Comparison of ENCODE assay signal across 7 cellular contexts in the genomic region with DNA sequence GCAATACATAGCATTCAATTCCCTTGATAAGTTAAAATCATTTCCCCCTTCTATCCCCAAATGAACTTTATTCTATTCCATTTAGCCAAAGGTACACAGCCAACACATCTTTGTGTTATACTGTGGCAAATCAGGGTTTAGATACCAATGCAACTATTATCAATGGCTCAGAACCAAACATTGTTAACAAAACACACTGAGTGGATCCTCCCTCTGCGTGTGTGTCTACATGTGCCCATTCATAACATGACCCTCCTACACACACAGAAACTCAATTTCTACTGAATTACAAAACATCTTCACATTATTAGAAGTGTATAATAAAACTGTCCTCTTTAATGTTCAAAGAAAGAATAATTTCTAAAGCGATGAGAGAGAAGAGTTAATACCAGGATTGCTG. TPM values are rescaled to one million over a fixed set of nuclear protein-coding genes. Genes with fewer than 3 reads are reported as not detected.
DNase-seq lines count a peak whose midpoint lies in the region; ATAC-seq and TF ChIP-seq lines count a peak whose summit lies in the region.

No MANE protein-coding gene starts in this region.

- H3K18ac ChIP-seq in H9 (ENCODE audit: insufficient read length, low read depth, low read length): no peak overlapping the region

- H2BK120ac ChIP-seq in H9 (ENCODE audit: low read depth, low read length, poor library complexity, severe bottlenecking): no peak overlapping the region

- no peak overlapping the region for H4K8ac ChIP-seq in H9 (replicated peaks; ENCODE audit: insufficient read length, low read depth, low read length)

- H3K79me1 ChIP-seq in H9 (ENCODE audit: insufficient read depth, low read depth, low read length, poor library complexity, severe bottlenecking): peaks cover 3% of the 10 kb centered on the region

- WGBS in H9 (ENCODE audit: extremely low coverage, insufficient read length, low lambda C conversion rate): no CpG with 5 or more reads among the region's 2 CpGs

- H3K4me3 ChIP-seq in foreskin fibroblast (ENCODE audit: low read depth in 1 of 2, low read length in 2 of 2): peak overlapping the region; percentile 84 to 88
- H3K4me3 ChIP-seq in skin epidermis: peak overlapping the region in 5 of 7 experiments; percentile 82 to 99 (median 90)

- H3K9me3 ChIP-seq in H9 (ENCODE audit: control insufficient read depth, low read depth, low read length): no peaks in the 10 kb centered on the region

- H2BK15ac ChIP-seq in H9 (ENCODE audit: low read depth, low read length): no peak overlapping the region

- no peaks in the 10 kb centered on the region for H4K20me1 ChIP-seq in H9 (ENCODE audit: control insufficient read depth, insufficient read depth, insufficient read length)

- H3K9ac ChIP-seq in H9 (ENCODE audit: extremely low read depth, insufficient read length, low read length): no peak overlapping the region

- H3K4ac ChIP-seq in H9 (ENCODE audit: low read depth, low read length): no peak overlapping the region

- H2BK5ac ChIP-seq in H9 (ENCODE audit: insufficient read length, low read length): no peak overlapping the region

- H2BK20ac ChIP-seq in H9 (ENCODE audit: low read depth, low read length, poor library complexity, severe bottlenecking): no peak overlapping the region

- H3K23ac ChIP-seq in H9 (ENCODE audit: insufficient read length, low read depth, low read length): no peak overlapping the region

- H4K5ac ChIP-seq in H9 (ENCODE audit: insufficient read length, low read depth, low read length): no peak overlapping the region

- no peaks in the 10 kb centered on the region for H3K4me1 ChIP-seq in H9 (ENCODE audit: insufficient read depth, low read length)

- H3K9me3 Mint-ChIP-seq in H9: no peaks in the 10 kb centered on the region

- no peak for ATAC-seq in SK-N-SH treated with all-trans-retinoic acid at 6 μM for 48 hours
- no peak for ATAC-seq in GM18868 (IDR thresholded peaks at IDR 0.05; ENCODE audit: unreplicated experiment)

- no peak overlapping the region for H2BK12ac ChIP-seq in H9 (ENCODE audit: insufficient read length, low read depth, low read length)

- TF ChIP-seq CTCF in H9 (conservative IDR thresholded peaks at IDR 0.05) (no peak), foreskin fibroblast (IDR thresholded peaks at IDR 0.05; ENCODE audit: low read depth, low read length) (no peak)

- no peak overlapping the region for H3T11ph ChIP-seq in H9 (ENCODE audit: low read length)

- DNase-seq in H9 (no peak), foreskin fibroblast (peak in 1 of 2 donors; percentile 21), caudate nucleus (lab: John Stamatoyannopoulos, UW) (no peak), AG08395 (ENCODE audit: low spot score) (no peak)

- no peak overlapping the region for H3K27ac ChIP-seq in H9 (ENCODE audit: insufficient read length, low read depth, low read length)
- peak overlapping the region in 12 of 21 experiments; percentile 20 to 92 (median 86) for H3K27ac ChIP-seq in skin epidermis
- no peak overlapping the region for H3K27ac ChIP-seq in caudate nucleus (ENCODE audit: low read depth, low read length)

- no peak overlapping the region for H2AFZ ChIP-seq in H9 (ENCODE audit: low read length)

- H3K4me3 Mint-ChIP-seq in H9: peak overlapping the region; percentile 93 to 95

- no peak overlapping the region for H4K91ac ChIP-seq in H9 (ENCODE audit: insufficient read length, low read depth, low read length)

- peak overlapping the region; percentile 86 for H3K4me2 ChIP-seq in H9 (ENCODE audit: insufficient read depth, insufficient read length, low read length)

- H3K4me1 Mint-ChIP-seq in H9: peaks cover 14 to 19% of the 10 kb centered on the region in 2 experiments

- H3K56ac ChIP-seq in H9 (ENCODE audit: insufficient read length, low read depth, low read length): no peak overlapping the region

- H2AK5ac ChIP-seq in H9 (ENCODE audit: insufficient read length, low read length): no peak overlapping the region

- no peaks in the 10 kb centered on the region for H3K27me3 ChIP-seq in H9 (ENCODE audit: insufficient read depth, low read length)

- no peak overlapping the region for H3K27ac Mint-ChIP-seq in H9

- H3K36me3 Mint-ChIP-seq in H9 (ENCODE audit: insufficient read depth in 1 of 3, low read depth in 3 of 3): no peaks in the 10 kb centered on the region

- H3K14ac ChIP-seq in H9 (ENCODE audit: insufficient read depth, low read length): no peak overlapping the region

- H3K79me2 ChIP-seq in H9 (ENCODE audit: insufficient read depth, low read length): peaks cover under 1% of the 10 kb centered on the region; the same call in 1 of the 2 replicates

- H3K23me2 ChIP-seq in H9 (ENCODE audit: insufficient read length, low read depth, low read length, poor library complexity, severe bottlenecking): peaks cover 4% of the 10 kb centered on the region

- H3K27me3 Mint-ChIP-seq in H9 (ENCODE audit: low read depth): peaks cover 12% of the 10 kb centered on the region

TF ChIP-seq in SK-N-SH treated with all-trans-retinoic acid at 6 μM for 48 hours, 23 proteins besides CTCF, POLR2A, EP300 and RAD21:
- TF ChIP-seq ZNF70 (CRISPR knock-in tag; IDR thresholded peaks at IDR 0.05) (0 out of 2 replicates have a peak, but pooled peaks have one; percentile 49), TCF4 (CRISPR knock-in tag; IDR thresholded peaks at IDR 0.05; ENCODE audit: borderline replicate concordance) (no peak)

RNA-seq across cellular contexts. Expression of a gene that starts 1.3 kb away (rescaled TPM):
- 10.6 and 13.0 TPM in 2 replicates for total RNA-seq in H9 (2021)

Comparison
In these comparisons a context has a peak if more than half of its experiments do, and no peak if none do; other contexts are left out.
1. H3K27ac ChIP-seq: peak in skin epidermis (12 of 21); none in H9 (single experiment) and caudate nucleus (single experiment).